Comparison of ENCODE assay signal across 7 cellular contexts in the genomic region with DNA sequence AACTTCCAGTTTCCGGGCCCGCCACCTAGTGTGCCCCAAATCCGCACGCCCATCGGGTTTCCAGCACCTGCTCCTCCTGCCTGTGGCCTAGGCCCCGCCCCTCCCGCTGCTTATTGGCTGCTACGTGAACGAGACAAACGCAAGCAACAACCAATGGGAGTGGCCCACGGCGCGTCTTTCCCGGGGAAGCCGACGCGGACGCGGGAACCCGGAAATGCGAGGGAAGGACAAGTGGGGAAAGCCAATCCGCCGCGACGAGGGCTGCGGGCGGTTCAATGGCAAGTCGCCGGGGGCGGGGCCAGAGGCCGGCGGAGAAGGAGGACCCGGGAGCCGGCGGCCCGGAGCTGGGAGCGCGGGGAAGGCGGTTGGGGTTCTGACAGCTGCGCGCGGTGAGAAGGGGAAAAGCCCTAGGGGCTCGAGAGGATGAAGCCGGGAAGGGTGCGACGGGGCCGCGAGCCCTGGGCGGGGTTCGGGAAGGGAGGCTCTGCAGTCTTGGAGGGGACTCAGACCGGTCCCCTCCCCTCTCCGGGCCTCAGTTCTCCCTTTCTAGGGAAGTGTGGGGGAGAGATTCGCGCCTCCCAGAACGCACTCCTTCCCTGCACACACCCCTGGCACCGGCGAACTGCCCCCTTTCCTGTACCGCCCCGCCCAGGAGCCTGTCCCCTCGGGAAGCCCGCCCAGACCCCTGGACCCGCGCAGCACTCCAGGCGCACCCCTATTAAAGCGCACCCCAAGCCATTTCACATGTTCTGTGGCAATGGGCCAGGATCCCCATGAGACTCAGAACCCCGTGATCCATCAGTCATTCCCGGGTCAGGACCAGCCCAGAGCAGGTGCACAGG. TPM values are rescaled to one million over a fixed set of nuclear protein-coding genes. Genes with fewer than 3 reads are reported as not detected.
A peak's percentile ranks its signal among the peaks of the same experiment; 100 is the strongest.
DNase-seq lines count a peak whose midpoint lies in the region; ATAC-seq and TF ChIP-seq lines count a peak whose summit lies in the region.

A gene (plus strand): TSS at position 305 of the 842 bp plus-strand sequence. CDS start 1,696 bp downstream, outside the sequence.

- H3K27ac ChIP-seq in hepatocyte: peak within 1 kb of the TSS; percentile 20

- peak; percentile 99 to 100 for DNase-seq in NCI-H2081 (lab: John Stamatoyannopoulos, UW)
- DNase-seq in T-helper 9 cell: peak; percentile 99
- DNase-seq in astrocyte of the hippocampus (ENCODE audit: low read depth, low spot score): peak; percentile 99
- DNase-seq in hepatocyte (ENCODE audit: low spot score): peak; percentile 99
- DNase-seq in renal cortical epithelial cell (ENCODE audit: low read depth): peak; percentile 95

- 3% methylated on average over 45 of the region's 67 CpGs for WGBS in hepatocyte (ENCODE audit: low lambda C conversion rate, missing lambda C conversion rate)

- ATAC-seq in GM18517 (IDR thresholded peaks at IDR 0.05; ENCODE audit: unreplicated experiment): peak; percentile 85
- ATAC-seq in HG03039 (IDR thresholded peaks at IDR 0.05; ENCODE audit: unreplicated experiment): peak; percentile 81

- H3K27me3 ChIP-seq in hepatocyte: no peaks in the 10 kb centered on the region

- H3K79me2 ChIP-seq in hepatocyte: no peaks in the 10 kb centered on the region

- peaks cover 6% of the 10 kb centered on the region for H3K4me1 ChIP-seq in hepatocyte (ENCODE audit: insufficient read depth)

- peak within 1 kb of the TSS; percentile 32 for H3K4me3 ChIP-seq in hepatocyte

- H2AFZ ChIP-seq in hepatocyte: peak within 1 kb of the TSS; percentile 29

- no peaks in the 10 kb centered on the region for H3K9me3 ChIP-seq in hepatocyte (ENCODE audit: low read depth)

- no peaks in the 10 kb centered on the region for H4K20me1 ChIP-seq in hepatocyte (ENCODE audit: insufficient read depth, poor library complexity, severe bottlenecking)

- H3K9me2 ChIP-seq in hepatocyte (replicated peaks; ENCODE audit: insufficient read depth): no peaks in the 10 kb centered on the region

- TF ChIP-seq CTCF in hepatocyte (IDR thresholded peaks at IDR 0.05; ENCODE audit: poor library complexity): no peak

- peak within 1 kb of the TSS; percentile 85 for H3K4me2 ChIP-seq in hepatocyte

- no peaks in the 10 kb centered on the region for H3K36me3 ChIP-seq in hepatocyte (replicated peaks; ENCODE audit: insufficient read depth, low read depth)

RNA-seq across cellular contexts. Expression of the gene that starts here (rescaled TPM):
- total RNA-seq in hepatocyte (6.3 and 6.4 TPM in 2 replicates), renal cortical epithelial cell (6.4 and 7.8 TPM in 2 replicates)
- 6.2 and 6.7 TPM in 2 replicates for polyA plus RNA-seq in hepatocyte

Comparison
In these comparisons a context has a peak if more than half of its experiments do, and no peak if none do; other contexts are left out.
1. Peak in every context shown above with its lines: DNase-seq, ATAC-seq, H3K4me3 ChIP-seq and H3K27ac ChIP-seq.